In the genomic region with DNA sequence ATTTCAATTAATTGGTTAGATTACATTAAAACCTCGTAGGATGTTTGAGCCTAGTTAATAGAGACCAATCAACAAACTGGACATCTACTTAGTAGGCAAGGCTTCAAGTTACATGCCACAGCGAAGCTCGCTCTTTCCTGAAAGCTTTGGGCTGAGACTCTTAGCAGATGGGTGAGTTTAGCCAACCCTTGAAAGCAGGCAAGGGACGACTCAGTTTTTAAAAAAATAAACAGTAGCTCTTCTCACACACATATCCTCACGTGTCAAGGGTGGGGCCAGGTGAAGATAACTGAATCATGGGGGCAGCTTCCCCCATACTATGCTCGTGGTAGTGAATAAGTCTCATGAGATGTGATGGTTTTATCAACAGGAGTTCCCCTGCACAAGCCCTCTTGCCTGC, we compare ENCODE assay signal across 8 cellular contexts. TPM values are rescaled to one million over a fixed set of nuclear protein-coding genes. Genes with fewer than 3 reads are reported as not detected.
DNase-seq lines count a peak whose midpoint lies in the region; ATAC-seq, FAIRE-seq and TF ChIP-seq lines count a peak whose summit lies in the region.

No MANE protein-coding gene starts in this region.

- no peak for ATAC-seq in T-cell (replicated peaks in 1 of 4)
- ATAC-seq in stimulated activated naive CD8-positive, alpha-beta T cell treated with anti-CD3 and anti-CD28 coated beads, Interleukin-15, amount 100 ng/mL, for 72 hours, result peak; percentile 0

- POLR2A ChIA-PET in T-cell (lab: Charles Lee), result interaction anchor here in 1 of 2 donors (9.1 kb wide), 1 partner anchor 39 kb away, joined by 99 read pairs; a partner anchor contains a TSS

- no peak for TF ChIP-seq CTCF in foreskin fibroblast (IDR thresholded peaks at IDR 0.05; ENCODE audit: low read depth, low read length)

- H3K27me3 Mint-ChIP-seq in activated CD4-positive, alpha-beta T cell treated with anti-CD3 and anti-CD28 coated beads, Interleukin-2, amount 10 ng/mL, durations not matched to agents 24 days and 14 days, result no peaks in the 10 kb centered on the region
- H3K27me3 Mint-ChIP-seq in T-cell, result no peaks in the 10 kb centered on the region
- no peaks in the 10 kb centered on the region for H3K27me3 Mint-ChIP-seq in stimulated activated naive CD8-positive, alpha-beta T cell treated with anti-CD3 and anti-CD28 coated beads, Interleukin-15, amount 100 ng/mL, for 72 hours

- FAIRE-seq in RCC 7860 (lab: Jason Lieb, UNC), result no peak

- intact Hi-C loops in activated CD4-positive, alpha-beta T cell treated with anti-CD3 and anti-CD28 coated beads, Interleukin-2, amount 10 ng/mL, durations not matched to agents 24 days and 14 days (cut with micrococcal nuclease), result no loop called here

- H3K9me3 Mint-ChIP-seq in activated CD4-positive, alpha-beta T cell treated with anti-CD3 and anti-CD28 coated beads, Interleukin-2, amount 10 ng/mL, durations not matched to agents 24 days and 14 days, result no peaks in the 10 kb centered on the region
- H3K9me3 Mint-ChIP-seq in T-cell, result no peaks in the 10 kb centered on the region
- H3K9me3 Mint-ChIP-seq in stimulated activated naive CD8-positive, alpha-beta T cell treated with anti-CD3 and anti-CD28 coated beads, Interleukin-15, amount 100 ng/mL, for 72 hours, result no peaks in the 10 kb centered on the region

- H3K4me1 Mint-ChIP-seq in activated CD4-positive, alpha-beta T cell treated with anti-CD3 and anti-CD28 coated beads, Interleukin-2, amount 10 ng/mL, durations not matched to agents 24 days and 14 days, result peaks cover 49% of the 10 kb centered on the region
- H3K4me1 Mint-ChIP-seq in T-cell, result peaks cover 39 to 47% (median 40%) of the 10 kb centered on the region in 3 donors
- peaks cover 61% of the 10 kb centered on the region for H3K4me1 Mint-ChIP-seq in stimulated activated naive CD8-positive, alpha-beta T cell treated with anti-CD3 and anti-CD28 coated beads, Interleukin-15, amount 100 ng/mL, for 72 hours

- peak overlapping the region; percentile 97 for H3K4me3 Mint-ChIP-seq in activated CD4-positive, alpha-beta T cell treated with anti-CD3 and anti-CD28 coated beads, Interleukin-2, amount 10 ng/mL, durations not matched to agents 24 days and 14 days
- H3K4me3 Mint-ChIP-seq in T-cell, result peak overlapping the region; percentile 92 to 97 (median 95)
- peak overlapping the region; percentile 97 to 98 for H3K4me3 Mint-ChIP-seq in stimulated activated naive CD8-positive, alpha-beta T cell treated with anti-CD3 and anti-CD28 coated beads, Interleukin-15, amount 100 ng/mL, for 72 hours

- DNase-seq in activated CD4-positive, alpha-beta T cell treated with anti-CD3 and anti-CD28 coated beads, Interleukin-2, amount 10 ng/mL, durations not matched to agents 24 days and 14 days, result no peak
- no peak for DNase-seq in activated CD4-positive, alpha-beta T cell treated with anti-CD3 and anti-CD28 coated beads for 4 hours
- no peak for DNase-seq in T-cell
- peak in 1 of 2 donors; percentile 65 for DNase-seq in foreskin fibroblast
- DNase-seq in stimulated activated naive CD8-positive, alpha-beta T cell treated with anti-CD3 and anti-CD28 coated beads, Interleukin-15, amount 100 ng/mL, for 72 hours, result peak in 1 of 2 donors; percentile 15
- DNase-seq in RCC 7860 (ENCODE audit: low spot score), result no peak
- no peak for DNase-seq in LoVo (ENCODE audit: low spot score)
- DNase-seq in pons (ENCODE audit: low spot score), result no peak

- CTCF ChIA-PET in T-cell (lab: Charles Lee), result interaction anchor here (1.0 to 2.0 kb wide), 3 partner anchors 11 to 23 kb away, joined by 3 to 10 read pairs (median 4); no protein-coding TSS in a partner anchor

- H3K36me3 Mint-ChIP-seq in activated CD4-positive, alpha-beta T cell treated with anti-CD3 and anti-CD28 coated beads, Interleukin-2, amount 10 ng/mL, durations not matched to agents 24 days and 14 days (ENCODE audit: low read depth), result peaks cover 43% of the 10 kb centered on the region
- H3K36me3 Mint-ChIP-seq in T-cell, result no peaks in the 10 kb centered on the region

- peak overlapping the region; percentile 91 for H3K27ac Mint-ChIP-seq in activated CD4-positive, alpha-beta T cell treated with anti-CD3 and anti-CD28 coated beads, Interleukin-2, amount 10 ng/mL, durations not matched to agents 24 days and 14 days
- peak overlapping the region in 1 of 2 donors; percentile 86 for H3K27ac Mint-ChIP-seq in T-cell
- H3K27ac Mint-ChIP-seq in stimulated activated naive CD8-positive, alpha-beta T cell treated with anti-CD3 and anti-CD28 coated beads, Interleukin-15, amount 100 ng/mL, for 72 hours, result peak overlapping the region; percentile 94 to 97

- peak overlapping the region; percentile 93 to 94 for H3K4me3 ChIP-seq in foreskin fibroblast (ENCODE audit: low read depth in 1 of 2, low read length in 2 of 2)

RNA-seq across cellular contexts. Expression of a gene that starts 0.8 kb away (rescaled TPM):
- 24.4 and 24.6 TPM in 2 replicates for total RNA-seq in activated CD4-positive, alpha-beta T cell treated with anti-CD3 and anti-CD28 coated beads, Interleukin-2, amount 10 ng/mL, durations not matched to agents 24 days and 14 days
- total RNA-seq in T-cell, result 1 to 10 TPM; 1.2 to 1.8 (median 1.3) TPM

RNA-seq across cellular contexts. Expression of a gene that starts 40.3 kb away (rescaled TPM):
- total RNA-seq in activated CD4-positive, alpha-beta T cell treated with anti-CD3 and anti-CD28 coated beads, Interleukin-2, amount 10 ng/mL, durations not matched to agents 24 days and 14 days, result 267 TPM in 2 replicates
- 100 to 1,000 TPM; 155 to 435 (median 171) TPM for total RNA-seq in T-cell
